In the genomic region with DNA sequence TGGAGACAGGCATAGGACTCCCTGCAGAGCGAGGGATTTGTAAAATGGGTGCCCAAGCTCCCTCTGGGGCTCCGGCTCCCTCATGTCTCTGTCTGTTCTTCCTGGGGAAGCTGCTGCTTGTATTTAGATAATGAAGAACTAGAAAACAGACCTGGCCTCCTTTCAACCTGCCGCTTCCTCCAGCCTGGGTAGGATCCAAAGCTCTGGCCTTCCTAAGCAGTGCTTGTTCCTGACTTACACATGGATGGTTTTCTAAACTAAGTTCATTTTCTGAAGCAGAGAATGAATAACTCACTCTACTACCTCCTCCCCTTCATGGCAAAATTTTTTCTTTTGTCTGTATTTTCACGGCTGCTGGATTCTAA, we compare ENCODE assay signal across 12 cellular contexts. TPM values are rescaled to one million over a fixed set of nuclear protein-coding genes. Genes with fewer than 3 reads are reported as not detected.
DNase-seq lines count a peak whose midpoint lies in the region; ATAC-seq and TF ChIP-seq lines count a peak whose summit lies in the region.
"Had no signal": no experiment of that assay in that cellular context is flagged by ENCODE, and none has a peak within 500 bp of the region (broad histone marks: within the 10 kb centered on the region; RNA-seq: fewer than 3 reads in every experiment).

No MANE protein-coding gene starts in this region.

- no peaks in the 10 kb centered on the region for H3K27me3 Mint-ChIP-seq in progenitor cell of endocrine pancreas

- H3K9me3 ChIP-seq in right atrium auricular region = no peaks in the 10 kb centered on the region

- DNase-seq in G401 (ENCODE audit: low spot score) (peak; percentile 74), right atrium auricular region (ENCODE audit: low spot score) (no peak), progenitor cell of endocrine pancreas (ENCODE audit: low spot score, unreplicated experiment) (no peak), activated T-cell treated with anti-CD3 and anti-CD28 coated beads for 4 hours (no peak), T-helper 9 cell (no peak)
- no peak for DNase-seq in stimulated activated effector memory CD8-positive, alpha-beta T cell treated with anti-CD3 and anti-CD28 coated beads, Interleukin-12 subunit alpha, Interleukin-12 subunit beta, amount 100 ng/mL, for 72 hours (ENCODE audit: low spot score in 2 of 2)
- DNase-seq: activated naive CD4-positive, alpha-beta T cell treated with anti-CD3 and anti-CD28 coated beads, Interleukin-2, amount 10 ng/mL, durations not matched to agents 7 days and 5 days; brain microvascular endothelial cell; stimulated activated naive CD4-positive, alpha-beta T cell had no signal

- H3K27ac Mint-ChIP-seq in progenitor cell of endocrine pancreas = peak overlapping the region; percentile 60
- H3K27ac Mint-ChIP-seq in stimulated activated effector memory CD8-positive, alpha-beta T cell treated with anti-CD3 and anti-CD28 coated beads, Interleukin-12 subunit alpha, Interleukin-12 subunit beta, amount 100 ng/mL, for 72 hours = no peak overlapping the region
- H3K27ac Mint-ChIP-seq: activated naive CD4-positive, alpha-beta T cell treated with anti-CD3 and anti-CD28 coated beads, Interleukin-2, amount 10 ng/mL, durations not matched to agents 7 days and 5 days; B cell had no signal

- H3K36me3 ChIP-seq in right atrium auricular region = no peaks in the 10 kb centered on the region
- H3K36me3 ChIP-seq: brain microvascular endothelial cell had no signal

- in situ Hi-C loops in G401 (cut with HindIII; ENCODE audit: low sequenced_read_pairs) = no loop called here

- no peaks in the 10 kb centered on the region for H3K9me3 Mint-ChIP-seq in progenitor cell of endocrine pancreas (ENCODE audit: low read depth)
- H3K9me3 Mint-ChIP-seq in stimulated activated effector memory CD8-positive, alpha-beta T cell treated with anti-CD3 and anti-CD28 coated beads, Interleukin-12 subunit alpha, Interleukin-12 subunit beta, amount 100 ng/mL, for 72 hours = peaks cover 4% of the 10 kb centered on the region
- H3K9me3 Mint-ChIP-seq: activated naive CD4-positive, alpha-beta T cell treated with anti-CD3 and anti-CD28 coated beads, Interleukin-2, amount 10 ng/mL, durations not matched to agents 7 days and 5 days had no signal

- ATAC-seq in stimulated activated effector memory CD8-positive, alpha-beta T cell treated with anti-CD3 and anti-CD28 coated beads, Interleukin-12 subunit alpha, Interleukin-12 subunit beta, amount 100 ng/mL, for 72 hours = no peak
- ATAC-seq in HG03469 (IDR thresholded peaks at IDR 0.05; ENCODE audit: unreplicated experiment) = no peak

- peaks cover 27% of the 10 kb centered on the region for H3K4me1 Mint-ChIP-seq in progenitor cell of endocrine pancreas (ENCODE audit: low read depth)
- H3K4me1 Mint-ChIP-seq in stimulated activated effector memory CD8-positive, alpha-beta T cell treated with anti-CD3 and anti-CD28 coated beads, Interleukin-12 subunit alpha, Interleukin-12 subunit beta, amount 100 ng/mL, for 72 hours = no peaks in the 10 kb centered on the region
- H3K4me1 Mint-ChIP-seq: activated naive CD4-positive, alpha-beta T cell treated with anti-CD3 and anti-CD28 coated beads, Interleukin-2, amount 10 ng/mL, durations not matched to agents 7 days and 5 days; B cell had no signal

- H3K27ac ChIP-seq in VCaP = peak overlapping the region; percentile 30; the same call in 1 of the 2 replicates
- H3K27ac ChIP-seq in right atrium auricular region = peak overlapping the region; percentile 69
- H3K27ac ChIP-seq: brain microvascular endothelial cell had no signal

- H3K4me3 ChIP-seq in right atrium auricular region = no peak overlapping the region

- no peaks in the 10 kb centered on the region for H3K27me3 ChIP-seq in right atrium auricular region
- H3K27me3 ChIP-seq: brain microvascular endothelial cell had no signal

- peaks cover 0 to 59% of the 10 kb centered on the region in 2 donors for H3K4me1 ChIP-seq in right atrium auricular region

- no peak for TF ChIP-seq CTCF in VCaP (conservative IDR thresholded peaks at IDR 0.05)
- no peak for TF ChIP-seq CTCF in right atrium auricular region (IDR thresholded peaks at IDR 0.05)
- TF ChIP-seq CTCF in progenitor cell of endocrine pancreas (IDR thresholded peaks at IDR 0.05; ENCODE audit: unreplicated experiment) = no peak

- no peak overlapping the region for H3K4me3 Mint-ChIP-seq in progenitor cell of endocrine pancreas (ENCODE audit: low read depth)
- H3K4me3 Mint-ChIP-seq in stimulated activated effector memory CD8-positive, alpha-beta T cell treated with anti-CD3 and anti-CD28 coated beads, Interleukin-12 subunit alpha, Interleukin-12 subunit beta, amount 100 ng/mL, for 72 hours = no peak overlapping the region
- H3K4me3 Mint-ChIP-seq: activated naive CD4-positive, alpha-beta T cell treated with anti-CD3 and anti-CD28 coated beads, Interleukin-2, amount 10 ng/mL, durations not matched to agents 7 days and 5 days; B cell had no signal

- H3K36me3 Mint-ChIP-seq in progenitor cell of endocrine pancreas (ENCODE audit: insufficient read depth) = peaks cover 4% of the 10 kb centered on the region
- no peaks in the 10 kb centered on the region for H3K36me3 Mint-ChIP-seq in stimulated activated effector memory CD8-positive, alpha-beta T cell treated with anti-CD3 and anti-CD28 coated beads, Interleukin-12 subunit alpha, Interleukin-12 subunit beta, amount 100 ng/mL, for 72 hours
- H3K36me3 Mint-ChIP-seq: activated naive CD4-positive, alpha-beta T cell treated with anti-CD3 and anti-CD28 coated beads, Interleukin-2, amount 10 ng/mL, durations not matched to agents 7 days and 5 days had no signal

RNA-seq across cellular contexts. Expression of a gene that starts 36.9 kb away (rescaled TPM):
- 0.06 and 3.4 TPM in 2 replicates for total RNA-seq in G401 (2014; rRNA removed; shearing (Covaris generic))
- total RNA-seq in right atrium auricular region (100 to 1,000 TPM; 305 to 491 TPM), progenitor cell of endocrine pancreas (11.5 and 11.9 TPM in 2 replicates)

Comparison
In these comparisons a context has a peak if more than half of its experiments do, and no peak if none do; other contexts are left out.
1. RNA of a gene that starts 36.9 kb away (total RNA-seq): 305 to 491 TPM in right atrium auricular region; 11.5 to 11.9 TPM in progenitor cell of endocrine pancreas and 0.06 to 3.4 TPM in G401; every median in the first group is over 10 times any median in the second.